Comparison of ENCODE assay signal across 8 cellular contexts in the genomic region with DNA sequence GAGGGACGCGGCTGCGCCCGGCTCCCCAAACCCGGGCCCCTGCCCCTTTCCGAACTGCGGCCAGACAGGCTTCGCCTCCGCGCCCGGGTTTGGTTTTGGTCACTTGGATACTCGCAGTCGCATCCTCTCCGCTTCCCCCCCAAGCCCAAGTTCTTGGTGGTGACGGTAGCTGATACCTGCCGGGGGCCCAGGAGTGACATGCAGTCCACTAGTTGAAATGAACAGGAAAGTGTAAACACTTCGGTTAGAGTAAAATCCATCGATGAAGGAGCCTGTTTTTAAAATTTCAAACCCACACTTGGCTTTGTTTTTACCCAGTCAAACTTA. TPM values are rescaled to one million over a fixed set of nuclear protein-coding genes. Genes with fewer than 3 reads are reported as not detected.
A peak's percentile ranks its signal among the peaks of the same experiment; 100 is the strongest.
DNase-seq lines count a peak whose midpoint lies in the region; ATAC-seq and TF ChIP-seq lines count a peak whose summit lies in the region.

No MANE protein-coding gene starts in this region.

- no peak overlapping the region for H3K27ac Mint-ChIP-seq in activated CD4-positive, alpha-beta memory T cell treated with anti-CD3 and anti-CD28 coated beads for 36 hours

- no peaks in the 10 kb centered on the region; the same call in 1 of the 2 replicates for H3K4me1 ChIP-seq in iPS DF 6.9 (ENCODE audit: control insufficient read depth, insufficient read depth, low read length)
- peaks cover 5 to 10% of the 10 kb centered on the region in 2 donors for H3K4me1 ChIP-seq in gastrocnemius medialis

- no CpG with 5 or more reads among the region's 18 CpGs for WGBS in iPS DF 6.9 (ENCODE audit: insufficient coverage, insufficient read length)

- H3K9me3 Mint-ChIP-seq in activated CD4-positive, alpha-beta memory T cell treated with anti-CD3 and anti-CD28 coated beads for 36 hours: no peaks in the 10 kb centered on the region

- H3K27me3 Mint-ChIP-seq in activated CD4-positive, alpha-beta memory T cell treated with anti-CD3 and anti-CD28 coated beads for 36 hours: peaks cover 20% of the 10 kb centered on the region

- TF ChIP-seq POLR2A in gastrocnemius medialis (IDR thresholded peaks at IDR 0.05): no peak

- ATAC-seq in HG02763 (IDR thresholded peaks at IDR 0.05; ENCODE audit: unreplicated experiment) (peak; percentile 33), gastrocnemius medialis (no peak), HG03457 (IDR thresholded peaks at IDR 0.05; ENCODE audit: unreplicated experiment) (no peak), GM19351 (IDR thresholded peaks at IDR 0.05; ENCODE audit: unreplicated experiment) (no peak)

- H3K4me3 Mint-ChIP-seq in activated CD4-positive, alpha-beta memory T cell treated with anti-CD3 and anti-CD28 coated beads for 36 hours: peak overlapping the region; percentile 49

- H3K9me3 ChIP-seq in iPS DF 6.9 (ENCODE audit: control insufficient read depth, insufficient read depth, low read length) (no peaks in the 10 kb centered on the region), gastrocnemius medialis (no peaks in the 10 kb centered on the region)

- H3K27me3 ChIP-seq in GM06990 (replicated peaks; ENCODE audit: control insufficient read depth, insufficient read depth, low read length): no peaks in the 10 kb centered on the region
- H3K27me3 ChIP-seq in iPS DF 6.9 (ENCODE audit: control insufficient read depth, insufficient read depth, low read length): no peaks in the 10 kb centered on the region; the same call in 1 of the 2 replicates
- no peaks in the 10 kb centered on the region for H3K27me3 ChIP-seq in gastrocnemius medialis

- in situ Hi-C loops in gastrocnemius medialis (cut with MboI; ENCODE audit: low sequenced_read_pairs in 4 of 4): no loop called here

- no peak for TF ChIP-seq CTCF in GM06990 (IDR thresholded peaks at IDR 0.05; ENCODE audit: insufficient read depth, low read length, poor library complexity, severe bottlenecking)
- TF ChIP-seq CTCF in gastrocnemius medialis (IDR thresholded peaks at IDR 0.05 in 4 of 5, conservative IDR thresholded peaks at IDR 0.05 in 1 of 5): no peak

- peaks cover 2% of the 10 kb centered on the region for H3K36me3 Mint-ChIP-seq in activated CD4-positive, alpha-beta memory T cell treated with anti-CD3 and anti-CD28 coated beads for 36 hours

- DNase-seq in GM06990 (ENCODE audit: extremely low read depth, insufficient read length) (no peak), iPS DF 6.9 (ENCODE audit: low read depth, low spot score) (no peak), gastrocnemius medialis (peak in 1 of 2 donors; percentile 5)
- DNase-seq in activated CD4-positive, alpha-beta memory T cell treated with anti-CD3 and anti-CD28 coated beads for 36 hours: no peak
- no peak for DNase-seq in stimulated activated CD4-positive, alpha-beta T cell treated with anti-CD3 and anti-CD28 coated beads, Interleukin-4, amount 100 ng/mL, for 1 hour

- peaks cover 8% of the 10 kb centered on the region for H3K4me1 Mint-ChIP-seq in activated CD4-positive, alpha-beta memory T cell treated with anti-CD3 and anti-CD28 coated beads for 36 hours (ENCODE audit: low read depth)

- H3K4me3 ChIP-seq in GM06990 (replicated peaks; ENCODE audit: low read depth, low read length) (peak overlapping the region; percentile 78), iPS DF 6.9 (ENCODE audit: low read length) (peak overlapping the region; percentile 50; the same call in 1 of the 2 replicates), gastrocnemius medialis (peak overlapping the region; percentile 70 to 93 (median 83))

- POLR2A ChIA-PET in activated CD4-positive, alpha-beta memory T cell treated with anti-CD3 and anti-CD28 coated beads for 36 hours (lab: Charles Lee): no interaction called here

- intact Hi-C loops in activated CD4-positive, alpha-beta memory T cell treated with anti-CD3 and anti-CD28 coated beads for 36 hours (cut with micrococcal nuclease): no loop called here
- intact Hi-C loops in gastrocnemius medialis (cut with DNase I; ENCODE audit: low total_unique reads): loop anchor here (2.0 to 10.0 kb wide), 4 partner anchors 19 to 1831 kb away; a partner anchor contains a TSS

- CTCF ChIA-PET in activated CD4-positive, alpha-beta memory T cell treated with anti-CD3 and anti-CD28 coated beads for 36 hours (lab: Charles Lee): no interaction called here

- H3K36me3 ChIP-seq in GM06990 (ENCODE audit: control insufficient read depth, insufficient read depth, low read length) (no peaks in the 10 kb centered on the region), iPS DF 6.9 (ENCODE audit: control insufficient read depth, insufficient read depth, low read length) (no peaks in the 10 kb centered on the region), gastrocnemius medialis (no peaks in the 10 kb centered on the region)

- no peak overlapping the region for H3K27ac ChIP-seq in iPS DF 6.9 (ENCODE audit: low read length)
- H3K27ac ChIP-seq in gastrocnemius medialis: peak overlapping the region; percentile 78 to 85 (median 82)

RNA-seq across cellular contexts. Expression of a gene that starts 0.7 kb away (rescaled TPM):
- total RNA-seq in activated CD4-positive, alpha-beta memory T cell treated with anti-CD3 and anti-CD28 coated beads for 36 hours: under 1 TPM; 0.27 to 0.36 TPM
- total RNA-seq in gastrocnemius medialis: 1 to 10 TPM; 1.3 to 6.6 (median 2.4) TPM
